In genomic region chr2:40997362-40997761, GRCh38 we compare ENCODE assay signal across 34 cellular contexts.
"Had no signal": no experiment of that assay in that cellular context is flagged by ENCODE, and none has a peak within 500 bp of the region (broad histone marks: within the 10 kb centered on the region; RNA-seq: fewer than 3 reads in every experiment).

No MANE protein-coding gene starts in this region.

- H3K4me1 ChIP-seq: adrenal gland, ascending aorta, body of pancreas, breast epithelium had no signal

- H3K36me3 ChIP-seq: adrenal gland, ascending aorta, brain microvascular endothelial cell, breast epithelium, cardiac muscle cell had no signal

- H3K27ac ChIP-seq: adrenal gland, ascending aorta, body of pancreas, brain microvascular endothelial cell, breast epithelium, cardiac muscle cell had no signal

- H3K27me3 ChIP-seq: adrenal gland, ascending aorta, body of pancreas, brain microvascular endothelial cell, breast epithelium, cardiac muscle cell had no signal

- DNase-seq: activated effector memory CD4-positive, alpha-beta T cell treated with anti-CD3 and anti-CD28 coated beads, Interleukin-2, amount 50 U/mL, for 16 hours; activated effector memory CD4-positive, alpha-beta T cell treated with Interleukin-2 at 50 U/mL for 16 hours; activated gamma-delta T cell; activated gamma-delta T cell treated with Interleukin-2 at 50 U/mL for 16 hours; activated naive CD4-positive, alpha-beta T cell; activated naive CD4-positive, alpha-beta T cell treated with anti-CD3 and anti-CD28 coated beads for 36 hours; activated naive CD4-positive, alpha-beta T cell treated with anti-CD3 and anti-CD28 coated beads, Interleukin-2, amount 10 ng/mL, durations not matched to agents 7 days and 5 days; activated naive CD4-positive, alpha-beta T cell treated with anti-CD3 and anti-CD28 coated beads, Interleukin-2, amount 50 U/mL, for 16 hours; activated naive CD4-positive, alpha-beta T cell treated with Interleukin-2 at 50 U/mL for 16 hours; activated naive CD8-positive, alpha-beta T cell treated with anti-CD3 and anti-CD28 coated beads for 36 hours; activated naive CD8-positive, alpha-beta T cell treated with anti-CD3 and anti-CD28 coated beads, Interleukin-2, amount 10 ng/mL, durations not matched to agents 7 days and 5 days; activated naive CD8-positive, alpha-beta T cell treated with anti-CD3 and anti-CD28 coated beads, Interleukin-2, amount 50 U/mL, for 24 hours; activated T-cell treated with anti-CD3 and anti-CD28 coated beads for 4 hours; activated T-cell treated with anti-CD3 and anti-CD28 coated beads, Interleukin-2, amount 50 U/mL, for 1 hour; activated T-cell treated with anti-CD3 and anti-CD28 coated beads, Interleukin-2, amount 50 U/mL, for 24 hours; activated T-cell treated with anti-CD3 and anti-CD28 coated beads, Interleukin-2, amount 50 U/mL, for 4 hours; activated T-cell treated with anti-CD3 and anti-CD28 coated beads, Interleukin-2, amount 50 U/mL, for 48 hours; activated T-cell treated with anti-CD3 and anti-CD28 coated beads, Interleukin-2, amount 50 U/mL, for 72 hours; adrenal gland; amniotic stem cell; amygdala; anterior cingulate cortex; body of pancreas; brain microvascular endothelial cell; caudate nucleus; central memory CD4-positive, alpha-beta T cell; cerebellar nuclear complex had no signal

- H3K9me3 ChIP-seq: adrenal gland, ascending aorta, body of pancreas, breast epithelium had no signal

- FAIRE-seq: astrocyte, bronchial epithelial cell had no signal

- ATAC-seq: activated naive CD4-positive, alpha-beta T cell treated with anti-CD3 and anti-CD28 coated beads, Interleukin-2, amount 50 U/mL, for 72 hours; activated naive CD8-positive, alpha-beta T cell treated with anti-CD3 and anti-CD28 coated beads, Interleukin-2, amount 50 U/mL, for 24 hours; activated T-cell treated with anti-CD3 and anti-CD28 coated beads, Interleukin-2, amount 50 U/mL, for 4 hours; activated T-cell treated with anti-CD3 and anti-CD28 coated beads, Interleukin-2, amount 50 U/mL, for 72 hours; activated T-helper 17 cell treated with anti-CD3 and anti-CD28 coated beads, Interleukin-2, amount 50 U/mL, for 72 hours; body of pancreas had no signal

- H3K4me3 ChIP-seq: adrenal gland, ascending aorta, body of pancreas, breast epithelium, cardiac muscle cell had no signal
